8 cellular contexts compared by ENCODE assay signal in the genomic region with DNA sequence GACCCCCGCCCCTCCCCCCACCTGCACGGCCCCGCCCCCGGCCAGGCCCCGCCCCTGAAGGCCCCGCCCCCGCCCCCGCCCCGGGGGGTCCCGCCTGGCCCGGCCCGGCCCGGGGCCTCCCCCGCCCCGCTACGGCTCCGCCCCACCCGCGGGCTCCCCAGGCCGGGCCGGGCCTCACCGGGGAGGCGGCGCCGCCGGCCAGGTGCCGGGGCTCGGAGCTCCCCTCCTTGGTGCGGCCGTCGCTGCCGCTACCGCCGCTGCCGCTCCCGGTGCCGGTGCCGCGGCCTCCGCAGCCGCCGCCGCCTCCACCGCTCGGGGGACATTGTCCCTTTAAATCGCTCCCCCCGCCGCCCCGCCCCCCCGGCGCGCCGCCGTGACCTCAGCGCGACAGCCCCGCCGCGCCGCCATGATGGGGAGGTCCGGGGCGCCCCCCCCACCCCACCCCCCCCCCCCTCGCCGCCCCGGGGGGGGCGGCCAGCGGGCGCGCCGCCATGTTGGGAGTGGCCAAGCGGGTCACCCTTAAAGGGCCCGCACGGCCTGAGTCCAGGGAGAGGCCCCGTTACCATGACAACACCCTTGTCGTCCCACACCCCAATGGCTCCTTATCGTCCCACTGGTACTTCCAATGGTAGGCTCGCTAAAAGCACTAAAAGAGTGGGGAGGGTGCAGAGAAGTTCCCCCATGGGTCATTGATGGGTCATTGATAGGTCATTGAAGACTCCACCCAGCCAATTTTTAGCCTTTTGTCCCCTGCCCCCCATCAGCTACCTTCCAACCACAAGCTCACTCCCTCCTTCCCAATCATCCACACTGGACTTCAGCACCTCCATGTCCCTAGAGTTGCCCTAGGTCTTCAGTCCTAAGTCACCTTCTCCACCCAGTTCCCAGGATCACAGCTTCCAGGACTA. TPM values are rescaled to one million over a fixed set of nuclear protein-coding genes. Genes with fewer than 3 reads are reported as not detected.
DNase-seq lines count a peak whose midpoint lies in the region; ATAC-seq and TF ChIP-seq lines count a peak whose summit lies in the region.

A gene with protein sequence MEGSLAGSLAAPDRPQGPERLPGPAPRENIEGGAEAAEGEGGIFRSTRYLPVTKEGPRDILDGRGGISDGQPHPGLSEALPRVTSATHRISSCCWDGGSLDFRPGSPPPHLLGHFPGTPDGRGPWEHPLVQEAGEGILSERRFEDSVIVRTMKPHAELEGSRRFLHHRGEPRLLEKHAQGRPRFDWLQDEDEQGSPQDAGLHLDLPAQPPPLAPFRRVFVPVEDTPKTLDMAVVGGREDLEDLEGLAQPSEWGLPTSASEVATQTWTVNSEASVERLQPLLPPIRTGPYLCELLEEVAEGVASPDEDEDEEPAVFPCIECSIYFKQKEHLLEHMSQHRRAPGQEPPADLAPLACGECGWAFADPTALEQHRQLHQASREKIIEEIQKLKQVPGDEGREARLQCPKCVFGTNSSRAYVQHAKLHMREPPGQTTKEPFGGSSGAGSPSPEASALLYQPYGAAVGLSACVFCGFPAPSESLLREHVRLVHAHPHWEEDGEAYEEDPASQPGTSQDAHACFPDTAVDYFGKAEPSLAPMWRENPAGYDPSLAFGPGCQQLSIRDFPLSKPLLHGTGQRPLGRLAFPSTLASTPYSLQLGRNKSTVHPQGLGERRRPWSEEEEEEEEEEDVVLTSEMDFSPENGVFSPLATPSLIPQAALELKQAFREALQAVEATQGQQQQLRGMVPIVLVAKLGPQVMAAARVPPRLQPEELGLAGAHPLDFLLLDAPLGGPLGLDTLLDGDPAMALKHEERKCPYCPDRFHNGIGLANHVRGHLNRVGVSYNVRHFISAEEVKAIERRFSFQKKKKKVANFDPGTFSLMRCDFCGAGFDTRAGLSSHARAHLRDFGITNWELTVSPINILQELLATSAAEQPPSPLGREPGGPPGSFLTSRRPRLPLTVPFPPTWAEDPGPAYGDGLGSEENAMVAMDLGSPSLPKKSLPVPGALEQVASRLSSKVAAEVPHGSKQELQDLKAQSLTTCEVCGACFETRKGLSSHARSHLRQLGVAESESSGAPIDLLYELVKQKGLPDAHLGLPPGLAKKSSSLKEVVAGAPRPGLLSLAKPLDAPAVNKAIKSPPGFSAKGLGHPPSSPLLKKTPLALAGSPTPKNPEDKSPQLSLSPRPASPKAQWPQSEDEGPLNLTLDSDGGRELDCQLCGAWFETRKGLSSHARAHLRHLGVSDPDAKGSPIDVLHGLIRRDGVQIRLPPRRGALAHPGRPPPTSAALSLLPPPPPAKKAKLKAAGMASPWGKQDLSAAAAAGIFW (N-terminal part only) (minus strand): TSS at position 337 of the 908 bp plus-strand sequence. CDS start 1,649 bp downstream, outside the sequence.

- peak within 1 kb of the TSS; percentile 95 for H3K4me3 Mint-ChIP-seq in type B pancreatic cell

- TF ChIP-seq POLR2A in prostate gland (IDR thresholded peaks at IDR 0.05), result no peak

- peak; percentile 9 for ATAC-seq in left ventricle myocardium superior

- H3K27ac ChIP-seq in prostate gland, result peak within 1 kb of the TSS; percentile 62 to 73

- no peaks in the 10 kb centered on the region for H3K36me3 ChIP-seq in prostate gland

- peak; percentile 74 for DNase-seq in NCI-H748 (lab: John Stamatoyannopoulos, UW; ENCODE audit: unreplicated experiment)
- no peak for DNase-seq in NCI-H748 treated with DMSO at 0.1 percent for 48 hours (lab: John Stamatoyannopoulos, UW)
- DNase-seq in HuH-7 (ENCODE audit: low spot score), result peak; percentile 85
- DNase-seq in amniotic epithelial cell (ENCODE audit: low read depth), result peak; percentile 52
- peak; percentile 95 for DNase-seq in left ventricle myocardium superior
- peak; percentile 61 for DNase-seq in prostate gland (ENCODE audit: low spot score)
- peak; percentile 86 for DNase-seq in type B pancreatic cell (ENCODE audit: extremely low spot score, unreplicated experiment)

- WGBS in prostate gland, result 7% methylated on average over 13 of the region's 77 CpGs

- H3K27me3 ChIP-seq in prostate gland (replicated peaks; ENCODE audit: insufficient read depth), result no peaks in the 10 kb centered on the region

- peaks cover 13% of the 10 kb centered on the region for H3K4me1 Mint-ChIP-seq in type B pancreatic cell (ENCODE audit: unreplicated experiment)

- no peaks in the 10 kb centered on the region for H3K9me3 ChIP-seq in prostate gland

- H3K27ac Mint-ChIP-seq in type B pancreatic cell, result peak within 1 kb of the TSS; percentile 88

- H3K36me3 Mint-ChIP-seq in type B pancreatic cell, result no peaks in the 10 kb centered on the region

- H3K4me3 ChIP-seq in prostate gland, result peak within 1 kb of the TSS; percentile 59 to 65

- peaks cover 6% of the 10 kb centered on the region for H3K9me3 Mint-ChIP-seq in type B pancreatic cell

- TF ChIP-seq CTCF in prostate gland (IDR thresholded peaks at IDR 0.05) (no peak), type B pancreatic cell (conservative IDR thresholded peaks at IDR 0.05) (no peak)

- intact Hi-C loops in T-helper 2 cell treated with Interferon-gamma antibody and Interleukin-4, amounts not matched to agents 100 ng/mL and 5 ng/mL, for 36 hours (cut with micrococcal nuclease), result loop anchor here (1.0 to 5.0 kb wide), 4 partner anchors 17 to 325 kb away; a partner anchor contains a TSS
- intact Hi-C loops in left ventricle myocardium superior (cut with micrococcal nuclease), result no loop called here
- intact Hi-C loops in prostate gland (cut with DNase I), result loop anchor here (5.0 to 10.0 kb wide), 2 partner anchors 105 to 183 kb away; no protein-coding TSS in a partner anchor

- H3K4me1 ChIP-seq in prostate gland (replicated peaks), result peaks cover 6% of the 10 kb centered on the region

- H3K27me3 Mint-ChIP-seq in type B pancreatic cell, result peaks cover 28% of the 10 kb centered on the region

RNA-seq across cellular contexts. Expression of the gene that starts here (rescaled TPM):
- total RNA-seq in T-helper 2 cell treated with Interferon-gamma antibody and Interleukin-4, amounts not matched to agents 100 ng/mL and 5 ng/mL, for 36 hours, result 27.3 and 30.7 TPM in 2 replicates
- 32.2 TPM for total RNA-seq in left ventricle myocardium superior
- 10 to 100 TPM; 55.9 to 93.3 TPM for total RNA-seq in prostate gland
- total RNA-seq in type B pancreatic cell (ENCODE audit: low replicate concordance), result 37.3 and 45.8 TPM in 2 replicates
